ENCODE assay signal across 18 cellular contexts in the genomic region with DNA sequence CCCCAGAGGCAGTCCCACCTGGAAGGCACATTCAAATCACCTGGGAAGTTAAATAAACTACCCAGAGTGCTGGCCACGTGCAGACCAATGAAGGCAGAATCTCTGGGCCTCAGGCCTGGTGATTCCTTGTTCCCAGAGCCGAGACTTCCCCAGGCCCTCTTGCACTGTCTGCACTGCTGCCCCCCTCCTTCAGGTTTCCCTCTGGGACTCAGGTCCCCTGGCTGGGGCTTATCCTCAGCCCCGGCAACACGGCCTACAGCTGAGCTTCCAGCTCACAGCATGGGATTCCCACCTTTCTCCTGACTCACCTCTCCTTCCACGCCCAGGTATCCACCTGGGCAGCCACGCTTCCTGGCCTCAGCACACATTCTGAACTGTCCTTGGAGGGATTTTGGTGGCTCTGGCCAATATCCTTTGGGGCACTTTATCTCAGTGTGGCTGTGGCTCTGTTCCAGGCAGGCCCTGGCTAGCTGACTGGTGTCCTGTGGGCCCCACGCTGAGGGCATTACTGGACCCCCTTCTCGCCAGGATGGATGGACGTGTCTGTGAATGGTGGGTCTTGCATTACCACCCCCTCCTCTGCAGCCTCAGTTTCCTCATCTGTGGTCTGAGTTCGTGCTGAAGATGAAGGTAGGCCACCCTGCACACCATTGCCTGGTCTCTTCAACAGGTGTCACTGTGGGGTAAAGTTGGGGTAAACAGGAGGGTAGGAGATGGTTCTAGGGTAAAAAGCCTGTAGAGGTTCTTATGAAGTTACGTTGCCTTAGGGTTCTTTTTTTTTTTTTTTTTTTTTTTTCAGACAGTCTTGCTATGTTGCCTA.
DNase-seq lines count a peak whose midpoint lies in the region; ATAC-seq and TF ChIP-seq lines count a peak whose summit lies in the region.
"Had no signal": no experiment of that assay in that cellular context is flagged by ENCODE, and none has a peak within 500 bp of the region (broad histone marks: within the 10 kb centered on the region; RNA-seq: fewer than 3 reads in every experiment).

No MANE protein-coding gene starts in this region.

- TF ChIP-seq POLR2A in breast epithelium (IDR thresholded peaks at IDR 0.05) (no peak), spleen (IDR thresholded peaks at IDR 0.05) (no peak)

- no peaks in the 10 kb centered on the region for H3K79me2 ChIP-seq in mammary epithelial cell (ENCODE audit: insufficient read depth, low read length)
- H3K79me2 ChIP-seq in OCI-LY3 (ENCODE audit: low read length) = no peaks in the 10 kb centered on the region

- no peaks in the 10 kb centered on the region for H3K36me3 Mint-ChIP-seq in endothelial cell (ENCODE audit: low read depth, unreplicated experiment)
- H3K36me3 Mint-ChIP-seq: CD4-positive, alpha-beta memory T cell had no signal

- CTCF ChIA-PET in mammary epithelial cell (lab: Charles Lee; ENCODE audit: low non-redundant PET) = no interaction called here

- H3K27ac ChIP-seq in mammary epithelial cell (ENCODE audit: insufficient read depth, low read depth, low read length) (no peak overlapping the region), breast epithelium (no peak overlapping the region), OCI-LY3 (ENCODE audit: low read length) (no peak overlapping the region), spleen (no peak overlapping the region)
- H3K27ac ChIP-seq: SJSA1 had no signal

- H3K4me3 Mint-ChIP-seq in endothelial cell (ENCODE audit: unreplicated experiment) = no peak overlapping the region
- H3K4me3 Mint-ChIP-seq: CD4-positive, alpha-beta memory T cell; HFFc6 had no signal

- DNase-seq in mammary epithelial cell (peak; percentile 4), breast epithelium (ENCODE audit: low spot score in 2 of 2) (no peak), endothelial cell (ENCODE audit: low spot score) (no peak), spleen (peak; percentile 58), activated gamma-delta T cell treated with Interleukin-2 at 50 U/mL for 16 hours (no peak), iPS-NIHi11 (ENCODE audit: low spot score) (no peak)
- DNase-seq: CD4-positive, alpha-beta memory T cell; GOT3; HFFc6; NCI-H1436; NCI-H2029; NCI-H2171; NCI-H446; NK-92 treated with Interleukin-12 subunit alpha and Interleukin-12 subunit beta, amount 100 ng/mL, for 24 hours; RPMI8226 had no signal

- H3K9me3 Mint-ChIP-seq in endothelial cell (ENCODE audit: unreplicated experiment) = no peaks in the 10 kb centered on the region
- H3K9me3 Mint-ChIP-seq: HFFc6 had no signal

- H3K36me3 ChIP-seq in mammary epithelial cell (ENCODE audit: insufficient read depth, low read length) = no peaks in the 10 kb centered on the region
- H3K36me3 ChIP-seq in breast epithelium = no peaks in the 10 kb centered on the region
- no peaks in the 10 kb centered on the region for H3K36me3 ChIP-seq in OCI-LY3 (replicated peaks; ENCODE audit: low read depth, low read length)
- H3K36me3 ChIP-seq in spleen = no peaks in the 10 kb centered on the region
- H3K36me3 ChIP-seq: SJSA1 had no signal

- H3K9me3 ChIP-seq in mammary epithelial cell (replicated peaks; ENCODE audit: insufficient read depth, low read length) (no peaks in the 10 kb centered on the region), breast epithelium (no peaks in the 10 kb centered on the region), OCI-LY3 (ENCODE audit: insufficient read depth, low read length) (no peaks in the 10 kb centered on the region), spleen (no peaks in the 10 kb centered on the region)
- H3K9me3 ChIP-seq: SJSA1 had no signal

- H3K4me3 ChIP-seq in mammary epithelial cell (replicated peaks in 1 of 3; ENCODE audit: insufficient read depth in 1 of 3, low read depth in 2 of 3, low read length in 3 of 3) = no peak overlapping the region
- no peak overlapping the region for H3K4me3 ChIP-seq in breast epithelium
- H3K4me3 ChIP-seq in OCI-LY3 (ENCODE audit: low read length) = no peak overlapping the region
- no peak overlapping the region for H3K4me3 ChIP-seq in spleen
- H3K4me3 ChIP-seq: SJSA1 had no signal

- H3K9ac ChIP-seq in mammary epithelial cell (ENCODE audit: insufficient read depth, low read length) = no peak overlapping the region
- no peak overlapping the region for H3K9ac ChIP-seq in OCI-LY3 (ENCODE audit: low read length)

- no TSS peak for BruUV-seq in mammary epithelial cell (replicated peaks; lab: Mats Ljungman, UMichigan)

- no peaks in the 10 kb centered on the region for H3K27me3 ChIP-seq in mammary epithelial cell (ENCODE audit: insufficient read depth, low read length)
- peaks cover 0 to 31% of the 10 kb centered on the region in 2 donors for H3K27me3 ChIP-seq in breast epithelium
- H3K27me3 ChIP-seq in OCI-LY3 (ENCODE audit: low read depth, low read length) = no peaks in the 10 kb centered on the region
- H3K27me3 ChIP-seq in spleen (replicated peaks in 1 of 7) = peaks cover 0 to 37% (median 0%) of the 10 kb centered on the region in 7 donors
- H3K27me3 ChIP-seq: SJSA1 had no signal

- in situ Hi-C loops in mammary epithelial cell (cut with MboI; ENCODE audit: low sequenced_read_pairs in 2 of 2) = no loop called here

- H4K20me1 ChIP-seq in mammary epithelial cell (ENCODE audit: insufficient read depth, low read length) (no peaks in the 10 kb centered on the region), OCI-LY3 (ENCODE audit: insufficient read depth, low read length) (no peaks in the 10 kb centered on the region)

- H3K27me3 Mint-ChIP-seq in endothelial cell (ENCODE audit: unreplicated experiment) = peaks cover 13% of the 10 kb centered on the region

- intact Hi-C loops in mammary epithelial cell (cut with micrococcal nuclease) = no loop called here
- intact Hi-C loops in breast epithelium (cut with DNase I; ENCODE audit: low total_unique reads) = no loop called here
- intact Hi-C loops in spleen (cut with DNase I; ENCODE audit: low total_unique reads) = no loop called here

- H2AFZ ChIP-seq in mammary epithelial cell (ENCODE audit: low read depth, low read length) (no peak overlapping the region), OCI-LY3 (ENCODE audit: low read depth, low read length) (no peak overlapping the region)

- H3K4me2 ChIP-seq in mammary epithelial cell (ENCODE audit: insufficient read depth, low read depth, low read length) = no peak overlapping the region
- no peak overlapping the region for H3K4me2 ChIP-seq in OCI-LY3 (ENCODE audit: low read length)

- H3K4me1 ChIP-seq in mammary epithelial cell (ENCODE audit: insufficient read depth, low read length) = no peaks in the 10 kb centered on the region
- no peaks in the 10 kb centered on the region for H3K4me1 ChIP-seq in breast epithelium
- no peaks in the 10 kb centered on the region for H3K4me1 ChIP-seq in OCI-LY3 (ENCODE audit: low read length)
- peaks cover 0 to 30% (median 12%) of the 10 kb centered on the region in 6 donors for H3K4me1 ChIP-seq in spleen
- H3K4me1 ChIP-seq: SJSA1 had no signal

- ATAC-seq in GM19395 (IDR thresholded peaks at IDR 0.05; ENCODE audit: unreplicated experiment) = no peak

- dilution Hi-C loops in mammary epithelial cell (cut with HindIII; ENCODE audit: low sequenced_read_pairs) = no loop called here

- peaks cover 22% of the 10 kb centered on the region for H3K4me1 Mint-ChIP-seq in endothelial cell (ENCODE audit: unreplicated experiment)
- H3K4me1 Mint-ChIP-seq: CD4-positive, alpha-beta memory T cell had no signal

- TF ChIP-seq CTCF in mammary epithelial cell (conservative IDR thresholded peaks at IDR 0.05 in 1 of 2, IDR thresholded peaks at IDR 0.05 in 1 of 2; ENCODE audit: extremely low read depth in 1 of 2, insufficient read depth in 1 of 2, low read depth in 1 of 2, low read length in 2 of 2) (no peak), breast epithelium (IDR thresholded peaks at IDR 0.05) (no peak), OCI-LY3 (IDR thresholded peaks at IDR 0.05; ENCODE audit: low read depth, low read length) (peak; percentile 11; the same call in 1 of the 2 replicates), endothelial cell (IDR thresholded peaks at IDR 0.05; ENCODE audit: unreplicated experiment) (no peak), spleen (IDR thresholded peaks at IDR 0.05 in 8 of 11, conservative IDR thresholded peaks at IDR 0.05 in 3 of 11) (no peak)

- peak overlapping the region; percentile 52 for H3K27ac Mint-ChIP-seq in endothelial cell (ENCODE audit: unreplicated experiment)
- H3K27ac Mint-ChIP-seq: HFFc6 had no signal

- WGBS in mammary epithelial cell (ENCODE audit: low coverage, missing lambda C conversion rate) = 65% methylated on average over 11 of the region's 11 CpGs
- 80 to 90% (median 89%) methylated on average over 9 to 11 of the region's 11 CpGs for WGBS in spleen, 5 donors

Comparison
In these comparisons a context has a peak if more than half of its experiments do, and no peak if none do; other contexts are left out.
1. DNase-seq: peak in mammary epithelial cell (single experiment) and spleen (single experiment); none in breast epithelium (0 of 2), endothelial cell (single experiment), activated gamma-delta T cell treated with Interleukin-2 at 50 U/mL for 16 hours (single experiment) and iPS-NIHi11 (single experiment).